Comparison of ENCODE assay signal across 7 cellular contexts in the genomic region with DNA sequence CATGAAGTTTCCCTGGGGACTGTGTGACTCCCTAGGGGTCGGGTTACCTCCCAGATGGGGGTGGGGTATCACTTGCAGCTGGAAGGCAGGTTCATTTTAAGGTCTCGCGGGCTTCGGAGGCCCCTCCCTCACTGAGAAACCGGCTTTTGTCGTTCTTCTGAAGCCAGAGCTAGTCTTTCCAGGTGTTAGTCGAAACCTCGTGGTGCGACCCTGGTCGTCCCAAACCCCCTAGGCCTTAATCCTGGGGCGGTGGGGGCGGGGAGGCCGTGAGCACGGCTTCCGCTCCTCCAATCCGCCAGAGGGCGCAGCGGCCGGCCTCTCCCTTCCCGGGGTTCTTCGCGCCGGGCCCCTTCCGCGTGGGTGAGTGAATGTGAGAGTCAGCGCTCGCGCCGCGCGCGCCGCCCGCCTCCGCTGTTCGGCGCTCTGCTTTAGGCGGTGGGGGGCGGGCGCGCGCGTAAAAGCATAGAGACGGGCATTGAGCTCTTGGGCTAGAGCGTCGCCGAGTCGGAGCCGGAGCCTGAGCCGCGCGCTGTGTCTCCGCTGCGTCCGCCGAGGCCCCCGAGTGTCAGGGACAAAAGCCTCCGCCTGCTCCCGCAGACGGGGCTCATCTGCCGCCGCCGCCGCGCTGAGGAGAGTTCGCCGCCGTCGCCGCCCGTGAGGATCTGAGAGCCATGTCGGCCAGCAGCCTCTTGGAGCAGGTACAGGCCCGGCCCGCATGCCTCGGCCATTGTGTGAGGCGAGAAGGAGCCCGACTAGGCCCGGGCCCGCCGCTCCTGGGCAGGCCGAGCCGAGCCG.
A peak's percentile ranks its signal among the peaks of the same experiment; 100 is the strongest.
DNase-seq lines count a peak whose midpoint lies in the region; ATAC-seq and TF ChIP-seq lines count a peak whose summit lies in the region.

YTHDF2 (plus strand) TSS at position 491 of the 795 bp plus-strand sequence; CDS start at position 672, 181 bp downstream.

- peak; percentile 81 for TF ChIP-seq POLR2A in GM18505 (IDR thresholded peaks at IDR 0.05; ENCODE audit: borderline replicate concordance, extremely low read depth, insufficient read depth, insufficient read length)

- ATAC-seq in GM18505 (IDR thresholded peaks at IDR 0.05; ENCODE audit: unreplicated experiment) (peak; percentile 89), HG02981 (IDR thresholded peaks at IDR 0.05; ENCODE audit: unreplicated experiment) (peak; percentile 87)

- peak; percentile 82 for TF ChIP-seq CTCF in retinal pigment epithelial cell (conservative IDR thresholded peaks at IDR 0.05; ENCODE audit: low read depth, low read length)

- peak; percentile 62 for DNase-seq in NCI-H2029 treated with DMSO at 0.1 percent for 48 hours (lab: John Stamatoyannopoulos, UW)
- peak; percentile 98 for DNase-seq in T-helper 9 cell
- peak; percentile 99 for DNase-seq in astrocyte of the hippocampus (ENCODE audit: low read depth, low spot score)
- peak; percentile 90 to 96 for DNase-seq in hippocampal formation (lab: John Stamatoyannopoulos, UW)
- peak; percentile 84 for DNase-seq in retinal pigment epithelial cell (ENCODE audit: low read depth)

- H3K4me3 ChIP-seq in retinal pigment epithelial cell (ENCODE audit: low read length) = peak within 1 kb of the TSS; percentile 94

Comparison
In these comparisons a context has a peak if more than half of its experiments do, and no peak if none do; other contexts are left out.
1. Peak in every context shown above with its lines: DNase-seq, ATAC-seq and H3K4me3 ChIP-seq.